18 cellular contexts compared by ENCODE assay signal in the genomic region with DNA sequence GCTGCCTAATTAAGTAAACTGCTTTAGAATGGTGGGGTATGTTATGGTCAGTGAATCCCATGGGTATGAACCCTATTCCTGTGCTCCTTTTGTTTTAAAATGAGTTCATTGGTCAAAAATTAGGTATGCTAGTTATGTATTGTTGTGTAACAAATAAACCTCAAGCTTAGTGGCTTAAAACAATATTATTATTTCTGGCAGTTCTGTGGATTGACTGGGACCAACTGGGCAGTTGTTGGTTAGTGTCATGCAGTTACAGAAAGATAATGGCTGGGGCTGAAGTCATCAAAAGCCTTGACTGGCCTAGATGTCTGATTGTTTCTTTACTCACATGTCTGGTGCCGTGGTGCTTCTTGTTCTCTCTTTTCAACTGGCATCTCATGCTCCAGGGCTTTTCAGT. TPM values are rescaled to one million over a fixed set of nuclear protein-coding genes. Genes with fewer than 3 reads are reported as not detected.
"Had no signal": no experiment of that assay in that cellular context is flagged by ENCODE, and none has a peak within 500 bp of the region (broad histone marks: within the 10 kb centered on the region; RNA-seq: fewer than 3 reads in every experiment).

No MANE protein-coding gene starts in this region.

- H3K27me3 Mint-ChIP-seq: activated naive CD4-positive, alpha-beta T cell treated with anti-CD3 and anti-CD28 coated beads, Interleukin-2, amount 50 U/mL, for 24 hours; T-helper 17 cell had no signal

- ATAC-seq: T-helper 17 cell had no signal

- H3K27me3 ChIP-seq: breast epithelium, sigmoid colon, upper lobe of left lung had no signal

- H3K36me3 Mint-ChIP-seq: activated naive CD4-positive, alpha-beta T cell treated with anti-CD3 and anti-CD28 coated beads, Interleukin-2, amount 50 U/mL, for 24 hours; immature natural killer cell had no signal

- DNase-seq: activated B cell treated with CpG ODN at 0.5 μM for 24 hours; activated CD4-positive, alpha-beta T cell treated with anti-CD3 and anti-CD28 coated beads, Interleukin-2, amount 50 U/mL, for 1 hour; amygdala; immature natural killer cell; occipital lobe; sigmoid colon; stimulated activated CD4-positive, alpha-beta T cell treated with anti-CD3 and anti-CD28 coated beads, Interleukin-2, amount 100 ng/mL, for 48 hours; stimulated activated naive CD4-positive, alpha-beta T cell treated with Interleukin-2 at 50 U/mL for 16 hours; T-helper 17 cell; upper lobe of left lung had no signal

- H3K9me3 Mint-ChIP-seq: activated B cell treated with CpG ODN at 0.5 μM for 24 hours; activated naive CD4-positive, alpha-beta T cell treated with anti-CD3 and anti-CD28 coated beads, Interleukin-2, amount 50 U/mL, for 24 hours; immature natural killer cell; nephron had no signal

- H3K27ac Mint-ChIP-seq: activated B cell treated with CpG ODN at 0.5 μM for 24 hours; activated naive CD4-positive, alpha-beta T cell treated with anti-CD3 and anti-CD28 coated beads, Interleukin-2, amount 50 U/mL, for 24 hours; immature natural killer cell; nephron; T-helper 17 cell had no signal

- H3K36me3 ChIP-seq: breast epithelium, sigmoid colon, upper lobe of left lung had no signal

- H3K4me1 ChIP-seq: breast epithelium, sigmoid colon, upper lobe of left lung had no signal

- H3K4me1 Mint-ChIP-seq: activated B cell treated with CpG ODN at 0.5 μM for 24 hours; activated naive CD4-positive, alpha-beta T cell treated with anti-CD3 and anti-CD28 coated beads, Interleukin-2, amount 50 U/mL, for 24 hours; immature natural killer cell had no signal

- H3K4me3 ChIP-seq: breast epithelium, sigmoid colon, upper lobe of left lung had no signal

- H3K4me3 Mint-ChIP-seq: activated B cell treated with CpG ODN at 0.5 μM for 24 hours; activated naive CD4-positive, alpha-beta T cell treated with anti-CD3 and anti-CD28 coated beads, Interleukin-2, amount 50 U/mL, for 24 hours; immature natural killer cell; nephron; T-helper 17 cell had no signal

- H3K27ac ChIP-seq: breast epithelium, sigmoid colon, upper lobe of left lung had no signal

- H3K9me3 ChIP-seq: breast epithelium, sigmoid colon, upper lobe of left lung had no signal

RNA-seq across cellular contexts. Expression of a gene that starts 51.9 kb away (rescaled TPM):
- total RNA-seq: activated B cell treated with CpG ODN at 0.5 μM for 24 hours, breast epithelium, chondrocyte, endothelial cell of umbilical vein, lung microvascular endothelial cell, mononuclear cell, occipital lobe, pulmonary artery endothelial cell, sigmoid colon, T-helper 17 cell had no signal
